ENCODE assay signal across 20 cellular contexts in the genomic region with DNA sequence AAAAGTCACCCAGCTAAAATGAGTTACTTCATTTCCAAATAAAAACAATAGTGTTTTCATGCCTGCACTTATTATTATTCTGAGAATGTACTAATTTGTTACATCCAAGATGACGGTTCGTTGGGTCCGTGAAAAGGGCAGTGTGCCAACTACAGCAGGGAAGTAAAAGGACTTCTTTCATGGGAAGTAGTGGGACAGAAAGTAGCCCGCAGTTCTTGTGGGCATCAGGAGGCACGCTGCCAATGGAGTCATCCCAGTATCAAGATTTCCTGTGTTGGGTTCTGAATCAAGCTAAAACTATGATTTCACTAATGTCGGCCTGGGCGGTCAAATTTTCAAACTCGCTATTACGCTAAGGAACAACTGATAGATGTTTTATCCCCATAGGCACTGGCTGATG.
DNase-seq lines count a peak whose midpoint lies in the region; ATAC-seq and TF ChIP-seq lines count a peak whose summit lies in the region.
"Had no signal": no experiment of that assay in that cellular context is flagged by ENCODE, and none has a peak within 500 bp of the region (broad histone marks: within the 10 kb centered on the region; RNA-seq: fewer than 3 reads in every experiment).

No MANE protein-coding gene starts in this region.

- H3F3A ChIP-seq in DOHH2 (ENCODE audit: control insufficient read depth, insufficient read depth) = peaks cover 14% of the 10 kb centered on the region; the same call in 1 of the 2 replicates
- H3F3A ChIP-seq in SK-N-SH (replicated peaks; ENCODE audit: insufficient read depth) = peaks cover 20% of the 10 kb centered on the region

- H4K91ac ChIP-seq in trophoblast cell (ENCODE audit: low read depth, low read length) = peak overlapping the region; percentile 18

- peak overlapping the region; percentile 42 for H3K4me3 ChIP-seq in DOHH2 (ENCODE audit: low read length)
- peak overlapping the region; percentile 19 to 35; a peak in 3 of 4 replicates for H3K4me3 ChIP-seq in SK-N-SH (ENCODE audit: low read depth in 2 of 2, low read length in 1 of 2)
- no peak overlapping the region for H3K4me3 ChIP-seq in trophoblast cell (ENCODE audit: low read depth, low read length)
- no peak overlapping the region for H3K4me3 ChIP-seq in spleen
- H3K4me3 ChIP-seq: heart left ventricle, neural progenitor cell, SJSA1 had no signal

- peak overlapping the region; percentile 60 for H2BK120ac ChIP-seq in trophoblast cell (ENCODE audit: insufficient read depth, low read length, poor library complexity)

- DNase-seq in SK-N-SH (no peak), epidermal melanocyte (ENCODE audit: insufficient read length, low spot score) (peak; percentile 41), trophoblast cell (no peak), D341Med (ENCODE audit: low spot score) (no peak), GF-D8 (lab: John Stamatoyannopoulos, UW) (no peak), spleen (no peak)
- DNase-seq: activated CD4-positive, alpha-beta T cell treated with anti-CD3 and anti-CD28 coated beads for 48 hours; activated gamma-delta T cell; aorta; COR-L47; heart left ventricle; MM.1S; NCI-H2029 treated with DMSO at 0.1 percent for 48 hours; NCI-H524 treated with DMSO at 0.1 percent for 48 hours; stimulated activated CD4-positive, alpha-beta T cell treated with anti-CD3 and anti-CD28 coated beads, Interleukin-1b, Interleukin-23, amount 100 ng/mL, for 48 hours; T1000 had no signal

- TF ChIP-seq RAD21 in SK-N-SH (IDR thresholded peaks at IDR 0.05; ENCODE audit: low read length) = no peak

- WGBS in SK-N-SH (ENCODE audit: low lambda C conversion rate) = 33% methylated on average over 9 of the region's 9 CpGs
- WGBS in trophoblast cell (ENCODE audit: extremely low coverage, insufficient coverage, insufficient read length) = no CpG with 5 or more reads among the region's 9 CpGs
- 87 to 91% (median 90%) methylated on average over 9 of the region's 9 CpGs for WGBS in spleen, 5 donors

- H3K9me3 ChIP-seq in DOHH2 (ENCODE audit: control insufficient read depth, insufficient read depth, low read length) = no peaks in the 10 kb centered on the region
- no peaks in the 10 kb centered on the region for H3K9me3 ChIP-seq in SK-N-SH
- no peaks in the 10 kb centered on the region for H3K9me3 ChIP-seq in trophoblast cell (ENCODE audit: insufficient read depth, low read depth, low read length)
- H3K9me3 ChIP-seq in spleen = peaks cover 0 to 9% (median 0%) of the 10 kb centered on the region in 8 donors
- H3K9me3 ChIP-seq: heart left ventricle, SJSA1 had no signal

- no peak overlapping the region for H4K8ac ChIP-seq in trophoblast cell (ENCODE audit: low read depth, low read length)

- H3K27me3 ChIP-seq in DOHH2 (ENCODE audit: control insufficient read depth, low read length) (no peaks in the 10 kb centered on the region), SK-N-SH (ENCODE audit: insufficient read depth) (no peaks in the 10 kb centered on the region), trophoblast cell (ENCODE audit: insufficient read depth, low read length) (no peaks in the 10 kb centered on the region), spleen (replicated peaks in 1 of 7) (no peaks in the 10 kb centered on the region)
- H3K27me3 ChIP-seq: heart left ventricle, neural progenitor cell, SJSA1 had no signal

- H3K9ac ChIP-seq in SK-N-SH = peak overlapping the region; percentile 49; the same call in 1 of the 2 replicates
- no peak overlapping the region for H3K9ac ChIP-seq in trophoblast cell (ENCODE audit: low read length)
- H3K9ac ChIP-seq: neural progenitor cell had no signal

- no peak overlapping the region for H3K4ac ChIP-seq in trophoblast cell (ENCODE audit: low read depth, low read length)

- no peak overlapping the region for H3K14ac ChIP-seq in trophoblast cell (ENCODE audit: low read length)

- H4K12ac ChIP-seq in trophoblast cell (ENCODE audit: low read depth, low read length) = no peak overlapping the region

- peak overlapping the region; percentile 80 for H2BK12ac ChIP-seq in trophoblast cell (ENCODE audit: low read length)

- peak overlapping the region; percentile 81 for H3K27ac ChIP-seq in DOHH2 (ENCODE audit: low read depth, low read length)
- H3K27ac ChIP-seq in SK-N-SH (ENCODE audit: low read depth in 2 of 2, low read length in 1 of 2) = peak overlapping the region; percentile 22 to 83; a peak in 3 of 4 replicates
- H3K27ac ChIP-seq in trophoblast cell (ENCODE audit: low read depth, low read length) = no peak overlapping the region
- H3K27ac ChIP-seq in spleen = no peak overlapping the region
- H3K27ac ChIP-seq: heart left ventricle, neural progenitor cell, SJSA1 had no signal

- CTCF ChIA-PET in SK-N-SH (lab: Yijun Ruan, JAX) = interaction anchor here (1.5 kb wide), 1 partner anchor 243 kb away, joined by 3 read pairs; no protein-coding TSS in a partner anchor

- H3K79me1 ChIP-seq in trophoblast cell (ENCODE audit: low read length) = peaks cover 2% of the 10 kb centered on the region

- H3K23ac ChIP-seq in trophoblast cell (ENCODE audit: low read length) = no peak overlapping the region

- H3K79me2 ChIP-seq in DOHH2 (ENCODE audit: control insufficient read depth, low read length) = no peaks in the 10 kb centered on the region
- H3K79me2 ChIP-seq in SK-N-SH (ENCODE audit: insufficient read depth) = no peaks in the 10 kb centered on the region
- no peaks in the 10 kb centered on the region for H3K79me2 ChIP-seq in trophoblast cell (ENCODE audit: control insufficient read depth, insufficient read depth, low read length, poor library complexity)

- H3K4me1 ChIP-seq in DOHH2 (ENCODE audit: control insufficient read depth, low read length) (peaks cover 73% of the 10 kb centered on the region), SK-N-SH (ENCODE audit: control insufficient read depth in 1 of 2, insufficient read depth in 2 of 2, low read depth in 1 of 2, low read length in 1 of 2) (peaks cover 0 to 12% of the 10 kb centered on the region in 2 experiments; a peak in 1 of 4 replicates), trophoblast cell (ENCODE audit: control insufficient read depth in 1 of 2, insufficient read depth in 2 of 2, low read length in 2 of 2) (no peaks in the 10 kb centered on the region), spleen (no peaks in the 10 kb centered on the region)
- H3K4me1 ChIP-seq: heart left ventricle had no signal

- POLR2A ChIA-PET in SK-N-SH (lab: Yijun Ruan, JAX) = no interaction called here

- no peak overlapping the region for H2BK5ac ChIP-seq in trophoblast cell (ENCODE audit: low read depth, low read length, poor library complexity)

- peak overlapping the region; percentile 58 for H3K4me2 ChIP-seq in DOHH2 (ENCODE audit: low read length)
- peak overlapping the region; percentile 70 for H3K4me2 ChIP-seq in SK-N-SH
- H3K4me2 ChIP-seq in trophoblast cell (ENCODE audit: low read length) = no peak overlapping the region
- H3K4me2 ChIP-seq: neural progenitor cell had no signal

- no peak overlapping the region for H3K18ac ChIP-seq in trophoblast cell (ENCODE audit: low read length)

- H2AFZ ChIP-seq in SK-N-SH (ENCODE audit: low read depth) (peak overlapping the region; percentile 48; the same call in 1 of the 2 replicates), trophoblast cell (ENCODE audit: insufficient read depth, low read length, poor library complexity) (no peak overlapping the region)
- H2AFZ ChIP-seq: neural progenitor cell had no signal

- no peak overlapping the region for H2AK5ac ChIP-seq in trophoblast cell (ENCODE audit: low read length)

- intact Hi-C loops in spleen (cut with DNase I; ENCODE audit: low total_unique reads) = no loop called here

- H4K20me1 ChIP-seq in DOHH2 (ENCODE audit: control insufficient read depth, insufficient read depth, low read depth, low read length) (no peaks in the 10 kb centered on the region), SK-N-SH (ENCODE audit: insufficient read depth) (no peaks in the 10 kb centered on the region)

- no peak for TF ChIP-seq CTCF in DOHH2 (IDR thresholded peaks at IDR 0.05; ENCODE audit: low read depth, low read length, poor library complexity, severe bottlenecking)
- TF ChIP-seq CTCF in SK-N-SH (IDR thresholded peaks at IDR 0.05) = no peak
- TF ChIP-seq CTCF in spleen (IDR thresholded peaks at IDR 0.05 in 8 of 11, conservative IDR thresholded peaks at IDR 0.05 in 3 of 11) = no peak

- H3K9me2 ChIP-seq in DOHH2 (replicated peaks; ENCODE audit: control insufficient read depth, low read length) (no peaks in the 10 kb centered on the region), SK-N-SH (no peaks in the 10 kb centered on the region)

- H3K36me3 ChIP-seq in DOHH2 (ENCODE audit: control insufficient read depth, low read length) (peaks cover 10% of the 10 kb centered on the region; the same call in 1 of the 2 replicates), SK-N-SH (replicated peaks in 1 of 2; ENCODE audit: control insufficient read depth in 1 of 2, insufficient read depth in 2 of 2, low read length in 1 of 2) (no peaks in the 10 kb centered on the region), trophoblast cell (ENCODE audit: control insufficient read depth in 1 of 2, insufficient read depth in 2 of 2, low read length in 2 of 2) (no peaks in the 10 kb centered on the region), spleen (no peaks in the 10 kb centered on the region)
- H3K36me3 ChIP-seq: heart left ventricle, neural progenitor cell, SJSA1 had no signal

- TF ChIP-seq EP300 in SK-N-SH (IDR thresholded peaks at IDR 0.05; ENCODE audit: borderline replicate concordance in 1 of 2, low read depth in 1 of 2, low read length in 1 of 2) = peak in 1 of 2 experiments; percentile 52; a peak in 1 of 4 replicates

- TF ChIP-seq POLR2A in spleen (IDR thresholded peaks at IDR 0.05) = no peak

- ATAC-seq in activated CD4-positive, CD25-positive, alpha-beta regulatory T cell treated with anti-CD3 and anti-CD28 coated beads, Interleukin-2, amount 50 U/mL, for 24 hours = no peak
- ATAC-seq: heart left ventricle had no signal

TF ChIP-seq in SK-N-SH, 30 proteins besides CTCF, POLR2A, EP300 and RAD21 (continues in another document):
- TF ChIP-seq YY1 (IDR thresholded peaks at IDR 0.05; ENCODE audit: low read depth) = peak; percentile 41; the same call in 1 of the 2 replicates
- TF ChIP-seq POLR2AphosphoS5 (IDR thresholded peaks at IDR 0.05; ENCODE audit: low read depth, low read length) = no peak
- TF ChIP-seq TAF1 (IDR thresholded peaks at IDR 0.05; ENCODE audit: borderline replicate concordance, low read depth, low read length) = 0 out of 2 replicates have a peak, but pooled peaks have one; percentile 8
- no peak for TF ChIP-seq MAX (IDR thresholded peaks at IDR 0.05; ENCODE audit: low read depth)
- TF ChIP-seq, protein P1, sequence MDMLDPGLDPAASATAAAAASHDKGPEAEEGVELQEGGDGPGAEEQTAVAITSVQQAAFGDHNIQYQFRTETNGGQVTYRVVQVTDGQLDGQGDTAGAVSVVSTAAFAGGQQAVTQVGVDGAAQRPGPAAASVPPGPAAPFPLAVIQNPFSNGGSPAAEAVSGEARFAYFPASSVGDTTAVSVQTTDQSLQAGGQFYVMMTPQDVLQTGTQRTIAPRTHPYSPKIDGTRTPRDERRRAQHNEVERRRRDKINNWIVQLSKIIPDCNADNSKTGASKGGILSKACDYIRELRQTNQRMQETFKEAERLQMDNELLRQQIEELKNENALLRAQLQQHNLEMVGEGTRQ (IDR thresholded peaks at IDR 0.05; ENCODE audit: borderline replicate concordance, low read depth, low read length) = no peak

Comparison
In these comparisons a context has a peak if more than half of its experiments do, and no peak if none do; other contexts are left out.
1. H3K27ac ChIP-seq: peak in DOHH2 (single experiment) and SK-N-SH (2 of 2); none in trophoblast cell (single experiment) and spleen (0 of 8).
2. H3K4me3 ChIP-seq: peak in DOHH2 (single experiment) and SK-N-SH (2 of 2); none in trophoblast cell (single experiment) and spleen (0 of 8).